ENCODE assay signal across 1 cellular context in the genomic region with DNA sequence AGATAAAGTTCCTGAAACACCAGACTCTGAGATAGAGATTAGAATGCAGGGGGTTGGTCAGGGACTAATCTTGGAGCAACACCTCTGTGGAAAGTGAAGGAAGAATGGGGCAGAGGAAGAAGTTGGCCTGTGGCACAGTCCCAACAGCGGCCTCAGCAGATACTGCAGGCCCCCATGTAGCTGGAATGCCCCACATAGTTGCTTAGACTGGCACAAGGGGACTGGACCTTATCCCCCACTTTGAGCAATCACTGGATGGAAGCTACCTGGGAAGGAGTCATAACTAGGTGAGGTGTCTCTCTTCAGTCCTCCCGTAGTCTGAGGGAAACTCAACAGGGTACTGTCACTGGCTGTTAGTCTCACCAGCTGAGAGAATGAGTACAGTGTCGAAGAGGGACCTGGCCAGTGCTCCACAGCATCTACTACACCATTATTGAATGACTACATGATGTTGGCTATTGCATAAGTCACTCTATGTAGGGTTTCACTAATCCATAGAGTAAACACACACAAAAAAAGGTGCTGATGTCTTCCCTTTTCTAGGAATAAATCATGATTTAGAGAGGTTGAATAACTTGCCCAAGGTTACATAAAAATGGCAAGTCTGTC.
TF ChIP-seq lines count a peak whose summit lies in the region.

No MANE protein-coding gene starts in this region.

TF ChIP-seq in HepG2, 621 proteins besides CTCF, POLR2A, EP300 and RAD21 (continued from another document and continues in another):
- no peak for TF ChIP-seq ZBTB4 (CRISPR knock-in tag; IDR thresholded peaks at IDR 0.05; ENCODE audit: borderline replicate concordance)
- peak; percentile 71 for TF ChIP-seq ELF3 (CRISPR knock-in tag; IDR thresholded peaks at IDR 0.05)
- TF ChIP-seq, protein P1, sequence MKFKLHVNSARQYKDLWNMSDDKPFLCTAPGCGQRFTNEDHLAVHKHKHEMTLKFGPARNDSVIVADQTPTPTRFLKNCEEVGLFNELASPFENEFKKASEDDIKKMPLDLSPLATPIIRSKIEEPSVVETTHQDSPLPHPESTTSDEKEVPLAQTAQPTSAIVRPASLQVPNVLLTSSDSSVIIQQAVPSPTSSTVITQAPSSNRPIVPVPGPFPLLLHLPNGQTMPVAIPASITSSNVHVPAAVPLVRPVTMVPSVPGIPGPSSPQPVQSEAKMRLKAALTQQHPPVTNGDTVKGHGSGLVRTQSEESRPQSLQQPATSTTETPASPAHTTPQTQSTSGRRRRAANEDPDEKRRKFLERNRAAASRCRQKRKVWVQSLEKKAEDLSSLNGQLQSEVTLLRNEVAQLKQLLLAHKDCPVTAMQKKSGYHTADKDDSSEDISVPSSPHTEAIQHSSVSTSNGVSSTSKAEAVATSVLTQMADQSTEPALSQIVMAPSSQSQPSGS (CRISPR knock-in tag; IDR thresholded peaks at IDR 0.05), result peak; percentile 40; the same call in 1 of the 2 replicates
- no peak for TF ChIP-seq PAWR (CRISPR knock-in tag; IDR thresholded peaks at IDR 0.05; ENCODE audit: borderline replicate concordance)
- no peak for TF ChIP-seq KAT2B (IDR thresholded peaks at IDR 0.05; ENCODE audit: borderline replicate concordance, low read depth, low read length)
- TF ChIP-seq ZFP1 (CRISPR knock-in tag; IDR thresholded peaks at IDR 0.05), result 0 out of 2 replicates have a peak, but pooled peaks have one; percentile 61
- TF ChIP-seq MXI1 (IDR thresholded peaks at IDR 0.05; ENCODE audit: borderline replicate concordance, low read depth, low read length), result no peak
- no peak for TF ChIP-seq ZNF850 (CRISPR knock-in tag; conservative IDR thresholded peaks at IDR 0.05)
- TF ChIP-seq ZMYM2 (CRISPR knock-in tag; IDR thresholded peaks at IDR 0.05), result peak; percentile 47; the same call in 1 of the 2 replicates
- no peak for TF ChIP-seq ZNF205 (CRISPR knock-in tag; IDR thresholded peaks at IDR 0.05)
- TF ChIP-seq ZNF878 (CRISPR knock-in tag; IDR thresholded peaks at IDR 0.05), result peak; percentile 78; the same call in 1 of the 2 replicates
- TF ChIP-seq ZNF143 (CRISPR knock-in tag; IDR thresholded peaks at IDR 0.05), result no peak
- no peak for TF ChIP-seq FOXC1 (CRISPR knock-in tag; IDR thresholded peaks at IDR 0.05; ENCODE audit: borderline replicate concordance)
- TF ChIP-seq GATA4 (IDR thresholded peaks at IDR 0.05; ENCODE audit: borderline replicate concordance, low read depth), result no peak
- no peak for TF ChIP-seq ZNF678 (CRISPR knock-in tag; IDR thresholded peaks at IDR 0.05)
- TF ChIP-seq, protein P2, sequence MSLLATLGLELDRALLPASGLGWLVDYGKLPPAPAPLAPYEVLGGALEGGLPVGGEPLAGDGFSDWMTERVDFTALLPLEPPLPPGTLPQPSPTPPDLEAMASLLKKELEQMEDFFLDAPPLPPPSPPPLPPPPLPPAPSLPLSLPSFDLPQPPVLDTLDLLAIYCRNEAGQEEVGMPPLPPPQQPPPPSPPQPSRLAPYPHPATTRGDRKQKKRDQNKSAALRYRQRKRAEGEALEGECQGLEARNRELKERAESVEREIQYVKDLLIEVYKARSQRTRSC (CRISPR knock-in tag; IDR thresholded peaks at IDR 0.05; ENCODE audit: low read depth), result no peak
- TF ChIP-seq, protein P3, sequence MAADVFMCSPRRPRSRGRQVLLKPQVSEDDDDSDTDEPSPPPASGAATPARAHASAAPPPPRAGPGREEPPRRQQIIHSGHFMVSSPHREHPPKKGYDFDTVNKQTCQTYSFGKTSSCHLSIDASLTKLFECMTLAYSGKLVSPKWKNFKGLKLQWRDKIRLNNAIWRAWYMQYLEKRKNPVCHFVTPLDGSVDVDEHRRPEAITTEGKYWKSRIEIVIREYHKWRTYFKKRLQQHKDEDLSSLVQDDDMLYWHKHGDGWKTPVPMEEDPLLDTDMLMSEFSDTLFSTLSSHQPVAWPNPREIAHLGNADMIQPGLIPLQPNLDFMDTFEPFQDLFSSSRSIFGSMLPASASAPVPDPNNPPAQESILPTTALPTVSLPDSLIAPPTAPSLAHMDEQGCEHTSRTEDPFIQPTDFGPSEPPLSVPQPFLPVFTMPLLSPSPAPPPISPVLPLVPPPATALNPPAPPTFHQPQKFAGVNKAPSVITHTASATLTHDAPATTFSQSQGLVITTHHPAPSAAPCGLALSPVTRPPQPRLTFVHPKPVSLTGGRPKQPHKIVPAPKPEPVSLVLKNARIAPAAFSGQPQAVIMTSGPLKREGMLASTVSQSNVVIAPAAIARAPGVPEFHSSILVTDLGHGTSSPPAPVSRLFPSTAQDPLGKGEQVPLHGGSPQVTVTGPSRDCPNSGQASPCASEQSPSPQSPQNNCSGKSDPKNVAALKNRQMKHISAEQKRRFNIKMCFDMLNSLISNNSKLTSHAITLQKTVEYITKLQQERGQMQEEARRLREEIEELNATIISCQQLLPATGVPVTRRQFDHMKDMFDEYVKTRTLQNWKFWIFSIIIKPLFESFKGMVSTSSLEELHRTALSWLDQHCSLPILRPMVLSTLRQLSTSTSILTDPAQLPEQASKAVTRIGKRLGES (CRISPR knock-in tag; IDR thresholded peaks at IDR 0.05; ENCODE audit: borderline replicate concordance), result no peak
- TF ChIP-seq MEIS2 (CRISPR knock-in tag; IDR thresholded peaks at IDR 0.05), result no peak
- TF ChIP-seq ZNF547 (CRISPR knock-in tag; IDR thresholded peaks at IDR 0.05), result no peak
- TF ChIP-seq ZNF496 (CRISPR knock-in tag; IDR thresholded peaks at IDR 0.05; ENCODE audit: insufficient replicate concordance), result no peak
- TF ChIP-seq, protein P4, sequence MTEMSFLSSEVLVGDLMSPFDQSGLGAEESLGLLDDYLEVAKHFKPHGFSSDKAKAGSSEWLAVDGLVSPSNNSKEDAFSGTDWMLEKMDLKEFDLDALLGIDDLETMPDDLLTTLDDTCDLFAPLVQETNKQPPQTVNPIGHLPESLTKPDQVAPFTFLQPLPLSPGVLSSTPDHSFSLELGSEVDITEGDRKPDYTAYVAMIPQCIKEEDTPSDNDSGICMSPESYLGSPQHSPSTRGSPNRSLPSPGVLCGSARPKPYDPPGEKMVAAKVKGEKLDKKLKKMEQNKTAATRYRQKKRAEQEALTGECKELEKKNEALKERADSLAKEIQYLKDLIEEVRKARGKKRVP (CRISPR knock-in tag; IDR thresholded peaks at IDR 0.05), result peak in 1 of 2 experiments; percentile 98; a peak in 2 of 4 replicates
- TF ChIP-seq POGK (CRISPR knock-in tag; conservative IDR thresholded peaks at IDR 0.05), result peak; percentile 36; the same call in 1 of the 2 replicates
- peak; percentile 14; the same call in 1 of the 2 replicates for TF ChIP-seq SMC3 (IDR thresholded peaks at IDR 0.05; ENCODE audit: low read length)
- TF ChIP-seq SIN3A (IDR thresholded peaks at IDR 0.05; ENCODE audit: borderline replicate concordance, low read depth, low read length), result no peak
- no peak for TF ChIP-seq MYC (CRISPR knock-in tag; IDR thresholded peaks at IDR 0.05; ENCODE audit: borderline replicate concordance)
- no peak for TF ChIP-seq ZNF44 (CRISPR knock-in tag; IDR thresholded peaks at IDR 0.05)
- TF ChIP-seq ZNF331 (CRISPR knock-in tag; IDR thresholded peaks at IDR 0.05), result peak; percentile 52; the same call in 1 of the 2 replicates
- no peak for TF ChIP-seq ZNF251 (CRISPR knock-in tag; IDR thresholded peaks at IDR 0.05)
- no peak for TF ChIP-seq ZNF564 (CRISPR knock-in tag; IDR thresholded peaks at IDR 0.05)
- no peak for TF ChIP-seq ARHGAP35 (CRISPR knock-in tag; IDR thresholded peaks at IDR 0.05; ENCODE audit: borderline replicate concordance)
- TF ChIP-seq MED13 (CRISPR knock-in tag; IDR thresholded peaks at IDR 0.05), result no peak
- TF ChIP-seq, protein P5, sequence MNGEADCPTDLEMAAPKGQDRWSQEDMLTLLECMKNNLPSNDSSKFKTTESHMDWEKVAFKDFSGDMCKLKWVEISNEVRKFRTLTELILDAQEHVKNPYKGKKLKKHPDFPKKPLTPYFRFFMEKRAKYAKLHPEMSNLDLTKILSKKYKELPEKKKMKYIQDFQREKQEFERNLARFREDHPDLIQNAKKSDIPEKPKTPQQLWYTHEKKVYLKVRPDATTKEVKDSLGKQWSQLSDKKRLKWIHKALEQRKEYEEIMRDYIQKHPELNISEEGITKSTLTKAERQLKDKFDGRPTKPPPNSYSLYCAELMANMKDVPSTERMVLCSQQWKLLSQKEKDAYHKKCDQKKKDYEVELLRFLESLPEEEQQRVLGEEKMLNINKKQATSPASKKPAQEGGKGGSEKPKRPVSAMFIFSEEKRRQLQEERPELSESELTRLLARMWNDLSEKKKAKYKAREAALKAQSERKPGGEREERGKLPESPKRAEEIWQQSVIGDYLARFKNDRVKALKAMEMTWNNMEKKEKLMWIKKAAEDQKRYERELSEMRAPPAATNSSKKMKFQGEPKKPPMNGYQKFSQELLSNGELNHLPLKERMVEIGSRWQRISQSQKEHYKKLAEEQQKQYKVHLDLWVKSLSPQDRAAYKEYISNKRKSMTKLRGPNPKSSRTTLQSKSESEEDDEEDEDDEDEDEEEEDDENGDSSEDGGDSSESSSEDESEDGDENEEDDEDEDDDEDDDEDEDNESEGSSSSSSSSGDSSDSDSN (CRISPR knock-in tag; IDR thresholded peaks at IDR 0.05), result 0 out of 2 replicates have a peak, but pooled peaks have one; percentile 25
- no peak for TF ChIP-seq ZNF761 (CRISPR knock-in tag; conservative IDR thresholded peaks at IDR 0.05)
- no peak for TF ChIP-seq DBP (CRISPR knock-in tag; IDR thresholded peaks at IDR 0.05; ENCODE audit: not compliant biosample characterization)
- no peak for TF ChIP-seq YEATS4 (CRISPR knock-in tag; IDR thresholded peaks at IDR 0.05; ENCODE audit: borderline replicate concordance)
- TF ChIP-seq ZNF557 (CRISPR knock-in tag; IDR thresholded peaks at IDR 0.05), result no peak
- peak; percentile 10; the same call in 1 of the 2 replicates for TF ChIP-seq KLF6 (CRISPR knock-in tag; IDR thresholded peaks at IDR 0.05)
- no peak for TF ChIP-seq STAT5B (CRISPR knock-in tag; IDR thresholded peaks at IDR 0.05)
- TF ChIP-seq, protein P6, sequence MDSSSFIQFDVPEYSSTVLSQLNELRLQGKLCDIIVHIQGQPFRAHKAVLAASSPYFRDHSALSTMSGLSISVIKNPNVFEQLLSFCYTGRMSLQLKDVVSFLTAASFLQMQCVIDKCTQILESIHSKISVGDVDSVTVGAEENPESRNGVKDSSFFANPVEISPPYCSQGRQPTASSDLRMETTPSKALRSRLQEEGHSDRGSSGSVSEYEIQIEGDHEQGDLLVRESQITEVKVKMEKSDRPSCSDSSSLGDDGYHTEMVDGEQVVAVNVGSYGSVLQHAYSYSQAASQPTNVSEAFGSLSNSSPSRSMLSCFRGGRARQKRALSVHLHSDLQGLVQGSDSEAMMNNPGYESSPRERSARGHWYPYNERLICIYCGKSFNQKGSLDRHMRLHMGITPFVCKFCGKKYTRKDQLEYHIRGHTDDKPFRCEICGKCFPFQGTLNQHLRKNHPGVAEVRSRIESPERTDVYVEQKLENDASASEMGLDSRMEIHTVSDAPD (CRISPR knock-in tag; IDR thresholded peaks at IDR 0.05), result no peak
- TF ChIP-seq GPBP1L1 (CRISPR knock-in tag; IDR thresholded peaks at IDR 0.05), result no peak
- peak; percentile 88 for TF ChIP-seq SSRP1 (CRISPR knock-in tag; IDR thresholded peaks at IDR 0.05)
- TF ChIP-seq ZNF354B (CRISPR knock-in tag; IDR thresholded peaks at IDR 0.05), result no peak
